Comparison of ENCODE assay signal across 1 cellular context in genomic region chr1:26350701-26351590, GRCh38.
TF ChIP-seq lines count a peak whose summit lies in the region.

No MANE protein-coding gene starts in this region.

TF ChIP-seq in GM23338, 12 proteins besides CTCF, POLR2A, EP300 and RAD21 (continued from another document):
- TF ChIP-seq, protein P1, sequence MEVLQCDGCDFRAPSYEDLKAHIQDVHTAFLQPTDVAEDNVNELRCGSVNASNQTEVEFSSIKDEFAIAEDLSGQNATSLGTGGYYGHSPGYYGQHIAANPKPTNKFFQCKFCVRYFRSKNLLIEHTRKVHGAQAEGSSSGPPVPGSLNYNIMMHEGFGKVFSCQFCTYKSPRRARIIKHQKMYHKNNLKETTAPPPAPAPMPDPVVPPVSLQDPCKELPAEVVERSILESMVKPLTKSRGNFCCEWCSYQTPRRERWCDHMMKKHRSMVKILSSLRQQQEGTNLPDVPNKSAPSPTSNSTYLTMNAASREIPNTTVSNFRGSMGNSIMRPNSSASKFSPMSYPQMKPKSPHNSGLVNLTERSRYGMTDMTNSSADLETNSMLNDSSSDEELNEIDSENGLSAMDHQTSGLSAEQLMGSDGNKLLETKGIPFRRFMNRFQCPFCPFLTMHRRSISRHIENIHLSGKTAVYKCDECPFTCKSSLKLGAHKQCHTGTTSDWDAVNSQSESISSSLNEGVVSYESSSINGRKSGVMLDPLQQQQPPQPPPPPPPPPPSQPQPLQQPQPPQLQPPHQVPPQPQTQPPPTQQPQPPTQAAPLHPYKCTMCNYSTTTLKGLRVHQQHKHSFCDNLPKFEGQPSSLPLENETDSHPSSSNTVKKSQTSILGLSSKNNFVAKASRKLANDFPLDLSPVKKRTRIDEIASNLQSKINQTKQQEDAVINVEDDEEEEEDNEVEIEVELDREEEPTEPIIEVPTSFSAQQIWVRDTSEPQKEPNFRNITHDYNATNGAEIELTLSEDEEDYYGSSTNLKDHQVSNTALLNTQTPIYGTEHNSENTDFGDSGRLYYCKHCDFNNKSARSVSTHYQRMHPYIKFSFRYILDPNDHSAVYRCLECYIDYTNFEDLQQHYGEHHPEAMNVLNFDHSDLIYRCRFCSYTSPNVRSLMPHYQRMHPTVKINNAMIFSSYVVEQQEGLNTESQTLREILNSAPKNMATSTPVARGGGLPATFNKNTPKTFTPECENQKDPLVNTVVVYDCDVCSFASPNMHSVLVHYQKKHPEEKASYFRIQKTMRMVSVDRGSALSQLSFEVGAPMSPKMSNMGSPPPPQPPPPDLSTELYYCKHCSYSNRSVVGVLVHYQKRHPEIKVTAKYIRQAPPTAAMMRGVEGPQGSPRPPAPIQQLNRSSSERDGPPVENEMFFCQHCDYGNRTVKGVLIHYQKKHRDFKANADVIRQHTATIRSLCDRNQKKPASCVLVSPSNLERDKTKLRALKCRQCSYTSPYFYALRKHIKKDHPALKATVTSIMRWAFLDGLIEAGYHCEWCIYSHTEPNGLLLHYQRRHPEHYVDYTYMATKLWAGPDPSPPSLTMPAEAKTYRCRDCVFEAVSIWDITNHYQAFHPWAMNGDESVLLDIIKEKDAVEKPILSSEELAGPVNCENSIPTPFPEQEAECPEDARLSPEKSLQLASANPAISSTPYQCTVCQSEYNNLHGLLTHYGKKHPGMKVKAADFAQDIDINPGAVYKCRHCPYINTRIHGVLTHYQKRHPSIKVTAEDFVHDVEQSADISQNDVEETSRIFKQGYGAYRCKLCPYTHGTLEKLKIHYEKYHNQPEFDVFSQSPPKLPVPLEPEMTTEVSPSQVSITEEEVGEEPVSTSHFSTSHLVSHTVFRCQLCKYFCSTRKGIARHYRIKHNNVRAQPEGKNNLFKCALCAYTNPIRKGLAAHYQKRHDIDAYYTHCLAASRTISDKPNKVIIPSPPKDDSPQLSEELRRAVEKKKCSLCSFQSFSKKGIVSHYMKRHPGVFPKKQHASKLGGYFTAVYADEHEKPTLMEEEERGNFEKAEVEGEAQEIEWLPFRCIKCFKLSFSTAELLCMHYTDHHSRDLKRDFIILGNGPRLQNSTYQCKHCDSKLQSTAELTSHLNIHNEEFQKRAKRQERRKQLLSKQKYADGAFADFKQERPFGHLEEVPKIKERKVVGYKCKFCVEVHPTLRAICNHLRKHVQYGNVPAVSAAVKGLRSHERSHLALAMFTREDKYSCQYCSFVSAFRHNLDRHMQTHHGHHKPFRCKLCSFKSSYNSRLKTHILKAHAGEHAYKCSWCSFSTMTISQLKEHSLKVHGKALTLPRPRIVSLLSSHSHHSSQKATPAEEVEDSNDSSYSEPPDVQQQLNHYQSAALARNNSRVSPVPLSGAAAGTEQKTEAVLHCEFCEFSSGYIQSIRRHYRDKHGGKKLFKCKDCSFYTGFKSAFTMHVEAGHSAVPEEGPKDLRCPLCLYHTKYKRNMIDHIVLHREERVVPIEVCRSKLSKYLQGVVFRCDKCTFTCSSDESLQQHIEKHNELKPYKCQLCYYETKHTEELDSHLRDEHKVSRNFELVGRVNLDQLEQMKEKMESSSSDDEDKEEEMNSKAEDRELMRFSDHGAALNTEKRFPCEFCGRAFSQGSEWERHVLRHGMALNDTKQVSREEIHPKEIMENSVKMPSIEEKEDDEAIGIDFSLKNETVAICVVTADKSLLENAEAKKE (CRISPR knock-in tag; IDR thresholded peaks at IDR 0.05), result no peak
- TF ChIP-seq STAT1 (IDR thresholded peaks at IDR 0.05; ENCODE audit: unreplicated experiment) (no peak), NANOG (IDR thresholded peaks at IDR 0.05; ENCODE audit: borderline replicate concordance) (no peak), REST (IDR thresholded peaks at IDR 0.05; ENCODE audit: unreplicated experiment) (no peak), ZNF331 (CRISPR knock-in tag; IDR thresholded peaks at IDR 0.05; ENCODE audit: low read depth) (no peak), EZH2phosphoT487 (IDR thresholded peaks at IDR 0.05; ENCODE audit: unreplicated experiment) (no peak), POLR2AphosphoS5 (IDR thresholded peaks at IDR 0.05; ENCODE audit: low read depth) (no peak), EZH2 (IDR thresholded peaks at IDR 0.05; ENCODE audit: low read depth, unreplicated experiment) (no peak)
